8 cellular contexts compared by ENCODE assay signal in the genomic region with DNA sequence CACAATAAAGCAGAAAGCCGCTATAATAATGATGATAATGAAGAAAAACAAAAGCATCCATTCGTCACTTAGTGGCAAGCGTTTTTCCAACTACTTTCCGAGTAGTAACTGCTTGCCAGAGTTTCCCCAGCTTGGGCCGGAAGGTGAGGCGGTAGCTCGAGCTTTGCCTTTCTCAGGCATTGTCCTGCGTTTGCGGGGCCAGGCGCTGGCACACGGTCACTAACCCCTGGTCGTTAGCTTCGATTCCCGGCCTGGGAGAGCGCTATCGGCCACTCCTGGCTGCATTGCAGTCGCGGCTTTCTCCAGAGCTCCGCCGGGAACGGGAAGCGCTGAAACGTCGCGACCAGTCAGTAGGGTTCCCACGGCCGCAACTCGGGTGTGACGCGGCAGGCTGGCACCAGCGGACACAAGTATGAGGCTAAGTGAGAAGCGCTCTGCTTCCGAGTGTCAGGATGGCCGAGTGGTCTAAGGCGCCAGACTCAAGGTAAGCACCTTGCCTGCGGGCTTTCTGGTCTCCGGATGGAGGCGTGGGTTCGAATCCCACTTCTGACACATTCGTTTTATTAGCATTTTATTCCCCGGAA. TPM values are rescaled to one million over a fixed set of nuclear protein-coding genes. Genes with fewer than 3 reads are reported as not detected.
DNase-seq lines count a peak whose midpoint lies in the region; ATAC-seq and TF ChIP-seq lines count a peak whose summit lies in the region.

No MANE protein-coding gene starts in this region.

- H3K27ac ChIP-seq in layer of hippocampus (ENCODE audit: low read depth, low read length) = peak overlapping the region; percentile 92

- DNase-seq in AG10803 (ENCODE audit: low read depth) (peak; percentile 95), NCI-H460 (ENCODE audit: extremely low read depth, low read depth) (peak; percentile 99), choroid plexus epithelial cell (ENCODE audit: low read depth) (peak; percentile 98)
- peak; percentile 96 to 97 for DNase-seq in activated CD4-positive, alpha-beta T cell treated with anti-CD3 and anti-CD28 coated beads for 24 hours (ENCODE audit: low read depth in 2 of 2)
- peak; percentile 90 to 99 (median 92) for DNase-seq in stimulated activated CD4-positive, alpha-beta T cell treated with anti-CD3 and anti-CD28 coated beads, Interleukin-1b, Interleukin-23, amount 100 ng/mL, for 24 hours (ENCODE audit: low read depth in 4 of 4, low spot score in 1 of 4)

- no peaks in the 10 kb centered on the region for H3K27me3 ChIP-seq in layer of hippocampus (ENCODE audit: control insufficient read depth, insufficient read depth, low read length)

- peak; percentile 68 for ATAC-seq in GM19043 (IDR thresholded peaks at IDR 0.05; ENCODE audit: low read depth, unreplicated experiment)
- peak; percentile 79 for ATAC-seq in HG03432 (IDR thresholded peaks at IDR 0.05; ENCODE audit: unreplicated experiment)

- peak; percentile 3; the same call in 1 of the 2 replicates for TF ChIP-seq CTCF in AG10803 (conservative IDR thresholded peaks at IDR 0.05; ENCODE audit: low read length)
- TF ChIP-seq CTCF in choroid plexus epithelial cell (conservative IDR thresholded peaks at IDR 0.05; ENCODE audit: low read depth, low read length) = no peak

- H3K4me3 ChIP-seq in AG10803 (ENCODE audit: low read length) = peak overlapping the region; percentile 83
- peak overlapping the region; percentile 87 for H3K4me3 ChIP-seq in choroid plexus epithelial cell (ENCODE audit: low read depth, low read length)

RNA-seq across cellular contexts. Expression of gene ZNF692, which starts 14.6 kb away (rescaled TPM):
- 34.6 and 40.2 TPM in 2 replicates for total RNA-seq in NCI-H460 (2014; rRNA removed; shearing (Covaris generic))
- polyA plus RNA-seq in NCI-H460 (2014; cell fraction: nucleus; rRNA removed) = 463 and 468 TPM in 2 replicates

RNA-seq across cellular contexts. Expression of gene PGBD2, which starts 32.5 kb away (rescaled TPM):
- 4.1 and 7.5 TPM in 2 replicates for total RNA-seq in NCI-H460 (2014; rRNA removed; shearing (Covaris generic))
- polyA plus RNA-seq in NCI-H460 (2014; cell fraction: nucleus; rRNA removed) = 8.5 and 9.1 TPM in 2 replicates

RNA-seq across cellular contexts. Expression of gene ZNF672, which starts 35.5 kb away (rescaled TPM):
- 33.0 and 38.6 TPM in 2 replicates for total RNA-seq in NCI-H460 (2014; rRNA removed; shearing (Covaris generic))
- polyA plus RNA-seq in NCI-H460 (2014; cell fraction: nucleus; rRNA removed) = 36.9 and 49.5 TPM in 2 replicates

RNA-seq across cellular contexts. Expression of gene SH3BP5L, which starts 47.8 kb away (rescaled TPM):
- total RNA-seq in NCI-H460 (2014; rRNA removed; shearing (Covaris generic)) = 20.5 and 23.6 TPM in 2 replicates
- polyA plus RNA-seq in NCI-H460 (2014; cell fraction: nucleus; rRNA removed) = 31.2 and 36.8 TPM in 2 replicates

Comparison
In these comparisons a context has a peak if more than half of its experiments do, and no peak if none do; other contexts are left out.
1. Peak in every context shown above with its lines: DNase-seq, ATAC-seq, H3K4me3 ChIP-seq and H3K27ac ChIP-seq.